ENCODE assay signal across 8 cellular contexts in genomic region chr14:105420976-105421674, GRCh38. TPM values are rescaled to one million over a fixed set of nuclear protein-coding genes. Genes with fewer than 3 reads are reported as not detected.
DNase-seq lines count a peak whose midpoint lies in the region; ATAC-seq and TF ChIP-seq lines count a peak whose summit lies in the region.

No MANE protein-coding gene starts in this region.

- intact Hi-C loops in CD14-positive monocyte (cut with micrococcal nuclease), result no loop called here
- intact Hi-C loops in OCI-LY7 (cut with micrococcal nuclease; ENCODE audit: unreplicated experiment), result no loop called here

- no TSS peak for BruUV-seq in OCI-LY7 (replicated peaks; lab: Mats Ljungman, UMichigan)

- H3K27me3 ChIP-seq in endocrine pancreas (ENCODE audit: control insufficient read depth, insufficient read depth, low read length) (no peaks in the 10 kb centered on the region), neural cell (ENCODE audit: insufficient read depth, low read depth, low read length) (no peaks in the 10 kb centered on the region)

- peaks cover 28% of the 10 kb centered on the region for H3K4me1 Mint-ChIP-seq in CD14-positive monocyte

- peak overlapping the region; percentile 71 for H3K9ac ChIP-seq in endocrine pancreas (ENCODE audit: control insufficient read depth, insufficient read depth, low read length)
- peak overlapping the region; percentile 72 for H3K9ac ChIP-seq in neural cell (ENCODE audit: low read length)

- peaks cover 6 to 11% (median 6%) of the 10 kb centered on the region in 3 donors for H3K27me3 Mint-ChIP-seq in CD14-positive monocyte (ENCODE audit: low read depth in 3 of 3)

- peak overlapping the region; percentile 100 for H3K4me3 ChIP-seq in OCI-LY7 (ENCODE audit: low read depth, low read length, poor library complexity, severe bottlenecking)
- H3K4me3 ChIP-seq in endocrine pancreas (ENCODE audit: control insufficient read depth, insufficient read depth, low read length), result no peak overlapping the region
- H3K4me3 ChIP-seq in neural cell (ENCODE audit: low read length), result peak overlapping the region; percentile 86

- peaks cover 46% of the 10 kb centered on the region for H3K36me3 ChIP-seq in OCI-LY7 (ENCODE audit: insufficient read depth, low read length)
- H3K36me3 ChIP-seq in endocrine pancreas (ENCODE audit: control insufficient read depth, insufficient read depth, low read length), result no peaks in the 10 kb centered on the region
- no peaks in the 10 kb centered on the region for H3K36me3 ChIP-seq in neural cell (ENCODE audit: insufficient read depth, low read length)

- H3K79me2 ChIP-seq in OCI-LY7 (ENCODE audit: insufficient read depth, low read depth, low read length) (peaks cover 44% of the 10 kb centered on the region), neural cell (replicated peaks; ENCODE audit: insufficient read depth, low read length) (peaks cover 31% of the 10 kb centered on the region)

- peaks cover 4% of the 10 kb centered on the region for H3F3A ChIP-seq in neural cell (ENCODE audit: insufficient read depth, low read length, poor library complexity, severe bottlenecking)

- H3K9me2 ChIP-seq in OCI-LY7 (ENCODE audit: insufficient read depth, low read length) (no peaks in the 10 kb centered on the region), neural cell (ENCODE audit: insufficient read depth, low read length) (no peaks in the 10 kb centered on the region)

- TF ChIP-seq RAD21 in neural cell (conservative IDR thresholded peaks at IDR 0.05), result no peak

- peak overlapping the region; percentile 54 for H3K27ac ChIP-seq in OCI-LY7 (ENCODE audit: low read depth, low read length, poor library complexity, severe bottlenecking)
- peak overlapping the region; percentile 31 for H3K27ac ChIP-seq in neural cell (ENCODE audit: low read length)

- CTCF ChIA-PET in OCI-LY7 (lab: Charles Lee; ENCODE audit: unreplicated experiment), result interaction anchor here (0.5 to 0.6 kb wide), 2 partner anchors 22 to 59 kb away, joined by 3 to 5 read pairs; no protein-coding TSS in a partner anchor

- H4K20me1 ChIP-seq in OCI-LY7 (ENCODE audit: insufficient read depth, low read length) (0 out of 2 replicates have a peak, but pooled peaks cover 5% of the 10 kb centered on the region), neural cell (ENCODE audit: insufficient read depth) (no peaks in the 10 kb centered on the region)

- H3K9me3 ChIP-seq in OCI-LY7 (ENCODE audit: low read length), result no peaks in the 10 kb centered on the region
- H3K9me3 ChIP-seq in endocrine pancreas (ENCODE audit: control insufficient read depth, low read length), result no peaks in the 10 kb centered on the region
- H3K9me3 ChIP-seq in neural cell (ENCODE audit: low read length), result no peaks in the 10 kb centered on the region

- H2AFZ ChIP-seq in OCI-LY7 (ENCODE audit: low read length), result no peak overlapping the region
- no peak overlapping the region for H2AFZ ChIP-seq in neural cell (ENCODE audit: low read depth, low read length)

- DNase-seq in CD14-positive monocyte (ENCODE audit: low spot score) (no peak), OCI-LY7 (ENCODE audit: low spot score) (no peak), DMS153 (lab: John Stamatoyannopoulos, UW) (no peak), NAMALWA (ENCODE audit: low spot score) (no peak)

- no peak for ATAC-seq in GM18498 (IDR thresholded peaks at IDR 0.05; ENCODE audit: unreplicated experiment)
- ATAC-seq in HG02840 (IDR thresholded peaks at IDR 0.05; ENCODE audit: low FRiP score, unreplicated experiment), result no peak

- TF ChIP-seq CTCF in CD14-positive monocyte (IDR thresholded peaks at IDR 0.05) (no peak), OCI-LY7 (conservative IDR thresholded peaks at IDR 0.05; ENCODE audit: low read length) (no peak), neural cell (IDR thresholded peaks at IDR 0.05; ENCODE audit: poor library complexity, severe bottlenecking) (no peak)

- peak overlapping the region in 3 of 7 donors; percentile 20 to 80 (median 46) for H3K27ac Mint-ChIP-seq in CD14-positive monocyte

- POLR2A ChIA-PET in OCI-LY7 (lab: Charles Lee), result interaction anchor here (0.6 kb wide), 1 partner anchor 18 kb away, joined by 6 read pairs; no protein-coding TSS in a partner anchor

- H3K4me3 Mint-ChIP-seq in CD14-positive monocyte, result peak overlapping the region; percentile 76 to 89

- H3K4me2 ChIP-seq in OCI-LY7 (ENCODE audit: low read length), result peak overlapping the region; percentile 91
- H3K4me2 ChIP-seq in neural cell (ENCODE audit: low read length), result peak overlapping the region; percentile 94

- H3K9me3 Mint-ChIP-seq in CD14-positive monocyte, result peaks cover 0 to 3% (median 0%) of the 10 kb centered on the region in 7 donors

- peaks cover 28% of the 10 kb centered on the region for H3K4me1 ChIP-seq in OCI-LY7 (ENCODE audit: insufficient read depth, low read length, poor library complexity, severe bottlenecking)
- no peaks in the 10 kb centered on the region for H3K4me1 ChIP-seq in endocrine pancreas (ENCODE audit: control insufficient read depth, insufficient read depth, low read length)

- H3K36me3 Mint-ChIP-seq in CD14-positive monocyte, result peaks cover 5 to 27% of the 10 kb centered on the region in 2 donors

- TF ChIP-seq EP300 in neural cell (conservative IDR thresholded peaks at IDR 0.05; ENCODE audit: poor library complexity, severe bottlenecking), result no peak

TF ChIP-seq in neural cell, 6 proteins besides CTCF, POLR2A, EP300 and RAD21:
- TF ChIP-seq MXI1 (conservative IDR thresholded peaks at IDR 0.05; ENCODE audit: poor library complexity, severe bottlenecking) (no peak), TAF1 (IDR thresholded peaks at IDR 0.05; ENCODE audit: low read depth) (no peak), EZH2 (IDR thresholded peaks at IDR 0.05; ENCODE audit: borderline replicate concordance, insufficient read depth, low read length, poor library complexity, severe bottlenecking) (no peak), REST (IDR thresholded peaks at IDR 0.05; ENCODE audit: borderline replicate concordance) (no peak), SMC3 (conservative IDR thresholded peaks at IDR 0.05; ENCODE audit: poor library complexity) (no peak), POLR2AphosphoS5 (IDR thresholded peaks at IDR 0.05) (no peak)

RNA-seq across cellular contexts. Expression of gene MTA1, which starts 1.5 kb away (rescaled TPM):
- polyA plus RNA-seq in CD14-positive monocyte (1 to 10 TPM in 1 of 2 donors, under 1 TPM in 1; 0.91 to 2.0 TPM), neural cell (94.0 and 101 TPM in 2 replicates)
- 92.3 and 103 TPM in 2 replicates for total RNA-seq in OCI-LY7 (2014; rRNA removed; shearing (Covaris generic))
- 217 and 220 TPM in 2 replicates for total RNA-seq in OCI-LY7 (2022)
- polyA minus RNA-seq in neural cell, result 80.9 and 90.3 TPM in 2 replicates

RNA-seq across cellular contexts. Expression of gene TEX22, which starts 22.8 kb away (rescaled TPM):
- polyA plus RNA-seq in CD14-positive monocyte, result under 1 TPM; 0.52 to 0.57 TPM
- 1.3 and 2.3 TPM in 2 replicates for total RNA-seq in OCI-LY7 (2014; rRNA removed; shearing (Covaris generic))
- 9.2 and 12.2 TPM in 2 replicates for total RNA-seq in OCI-LY7 (2022)
- 0.22 TPM in 1 of 2 replicates, not detected in the other for polyA plus RNA-seq in neural cell
- 0.69 TPM in 1 of 2 replicates, not detected in the other for polyA minus RNA-seq in neural cell

RNA-seq across cellular contexts. Expression of gene CRIP2, which starts 53.5 kb away (rescaled TPM):
- polyA plus RNA-seq in CD14-positive monocyte, result 1 to 10 TPM; 2.1 to 3.3 TPM
- not detected in 2 replicates for total RNA-seq in OCI-LY7 (2014; rRNA removed; shearing (Covaris generic))
- not detected in 2 replicates for total RNA-seq in OCI-LY7 (2022)
- polyA plus RNA-seq in neural cell, result 214 and 258 TPM in 2 replicates
- 85.4 and 87.6 TPM in 2 replicates for polyA minus RNA-seq in neural cell

Comparison
In these comparisons a context has a peak if more than half of its experiments do, and no peak if none do; other contexts are left out.
1. RNA of gene MTA1, which starts 1.5 kb away (polyA plus RNA-seq): 94.0 to 101 TPM in neural cell; 0.91 to 2.0 TPM in CD14-positive monocyte; every median in the first group is over 10 times any median in the second.
2. RNA of gene CRIP2, which starts 53.5 kb away (polyA plus RNA-seq): 214 to 258 TPM in neural cell; 2.1 to 3.3 TPM in CD14-positive monocyte; every median in the first group is over 10 times any median in the second.